ENCODE assay signal across 8 cellular contexts in genomic region chr12:82326905-82327503, GRCh38. TPM values are rescaled to one million over a fixed set of nuclear protein-coding genes. Genes with fewer than 3 reads are reported as not detected.
DNase-seq lines count a peak whose midpoint lies in the region; ATAC-seq lines count a peak whose summit lies in the region.

No MANE protein-coding gene starts in this region.

- peak; percentile 35 to 43 for DNase-seq in AML-193 (lab: John Stamatoyannopoulos, UW)
- DNase-seq in NCI-H1105 (lab: John Stamatoyannopoulos, UW) = peak; percentile 26
- peak; percentile 77 for DNase-seq in adipocyte (ENCODE audit: low read depth)
- peak; percentile 42 for DNase-seq in kidney tubule cell (ENCODE audit: low spot score)
- no peak for DNase-seq in activated CD4-positive, alpha-beta T cell treated with anti-CD3 and anti-CD28 coated beads, Interleukin-2, amount 50 U/mL, for 48 hours
- no peak for DNase-seq in ureter (ENCODE audit: low spot score)

- no peaks in the 10 kb centered on the region for H3K36me3 ChIP-seq in adipocyte (ENCODE audit: control insufficient read depth, insufficient read depth, low read length, severe bottlenecking)

- H3K9me3 ChIP-seq in adipocyte (ENCODE audit: control insufficient read depth, low read length) = no peaks in the 10 kb centered on the region

- peak overlapping the region; percentile 10 for H3K9ac ChIP-seq in adipocyte (ENCODE audit: low read length)

- no peaks in the 10 kb centered on the region for H3K27me3 ChIP-seq in adipocyte (replicated peaks; ENCODE audit: control insufficient read depth, insufficient read depth, low read length)

- no peak overlapping the region for H3K4me3 ChIP-seq in adipocyte (ENCODE audit: low read length)

- peak; percentile 62 for ATAC-seq in GM18861 (IDR thresholded peaks at IDR 0.05; ENCODE audit: unreplicated experiment)
- ATAC-seq in GM18520 (IDR thresholded peaks at IDR 0.05; ENCODE audit: unreplicated experiment) = no peak

- H3K4me1 ChIP-seq in adipocyte (ENCODE audit: control insufficient read depth, insufficient read depth, low read length) = peaks cover 7% of the 10 kb centered on the region

RNA-seq across cellular contexts. Expression of gene CCDC59, which starts 31.2 kb away (rescaled TPM):
- total RNA-seq in ureter = 33.5 TPM

RNA-seq across cellular contexts. Expression of gene METTL25, which starts 31.3 kb away (rescaled TPM):
- 17.5 TPM for total RNA-seq in ureter

Comparison
In these comparisons a context has a peak if more than half of its experiments do, and no peak if none do; other contexts are left out.
1. DNase-seq: peak in AML-193 (2 of 2), NCI-H1105 (single experiment), adipocyte (single experiment) and kidney tubule cell (single experiment); none in activated CD4-positive, alpha-beta T cell treated with anti-CD3 and anti-CD28 coated beads, Interleukin-2, amount 50 U/mL, for 48 hours (0 of 2) and ureter (single experiment).